In genomic region chr2:119011910-119012209, GRCh38 we compare ENCODE assay signal across 20 cellular contexts.
DNase-seq lines count a peak whose midpoint lies in the region; ATAC-seq and TF ChIP-seq lines count a peak whose summit lies in the region.
"Had no signal": no experiment of that assay in that cellular context is flagged by ENCODE, and none has a peak within 500 bp of the region (broad histone marks: within the 10 kb centered on the region; RNA-seq: fewer than 3 reads in every experiment).

No MANE protein-coding gene starts in this region.

- H3K9me3 Mint-ChIP-seq in glutamatergic neuron (ENCODE audit: unreplicated experiment): no peaks in the 10 kb centered on the region

- BruUV-seq in PC-3 (replicated peaks; lab: Mats Ljungman, UMichigan): no TSS peak

- H3K9me3 ChIP-seq in PC-3 (ENCODE audit: low read length) (no peaks in the 10 kb centered on the region), skeletal muscle satellite cell (replicated peaks; ENCODE audit: low read length) (no peaks in the 10 kb centered on the region)
- H3K9me3 ChIP-seq: adrenal gland, breast epithelium, pancreas had no signal

- H3K9ac ChIP-seq in PC-3 (ENCODE audit: low read length) (no peak overlapping the region), skeletal muscle satellite cell (ENCODE audit: low read depth, low read length) (no peak overlapping the region)

- in situ Hi-C loops in GM13977 (cut with MboI; ENCODE audit: low pct_unique_long_range_greater_than_20kb, low sequenced_read_pairs, unreplicated experiment): no loop called here

- H3K4me2 ChIP-seq in PC-3 (ENCODE audit: low read length) (peak overlapping the region; percentile 75), skeletal muscle satellite cell (ENCODE audit: low read length) (peak overlapping the region; percentile 58)

- no peaks in the 10 kb centered on the region for H3K4me1 Mint-ChIP-seq in glutamatergic neuron (ENCODE audit: low read depth, unreplicated experiment)
- H3K4me1 Mint-ChIP-seq: T-helper 17 cell had no signal

- no peak overlapping the region for H3K27ac ChIP-seq in PC-3 (ENCODE audit: low read length)
- H3K27ac ChIP-seq: adrenal gland, breast epithelium, pancreas, RWPE1, SK-N-MC had no signal

- intact Hi-C loops in PC-3 (cut with micrococcal nuclease): loop anchor here (1.0 kb wide), 1 partner anchor 279 kb away; no protein-coding TSS in a partner anchor

- peak overlapping the region; percentile 40 for H3K4me3 ChIP-seq in PC-3 (ENCODE audit: low read length)
- no peak overlapping the region for H3K4me3 ChIP-seq in skeletal muscle satellite cell (ENCODE audit: low read length)
- H3K4me3 ChIP-seq: adrenal gland, SK-N-MC had no signal

- peak overlapping the region; percentile 46; the same call in 1 of the 2 replicates for H2AFZ ChIP-seq in PC-3 (ENCODE audit: low read length)

- H3K4me1 ChIP-seq in PC-3 (ENCODE audit: insufficient read depth, low read length): no peaks in the 10 kb centered on the region
- H3K4me1 ChIP-seq in skeletal muscle satellite cell (ENCODE audit: control insufficient read depth, insufficient read depth, low read length): no peaks in the 10 kb centered on the region
- H3K4me1 ChIP-seq: breast epithelium, pancreas had no signal

- no peak overlapping the region for H3K27ac Mint-ChIP-seq in glutamatergic neuron (ENCODE audit: unreplicated experiment)
- H3K27ac Mint-ChIP-seq: CD4-positive, alpha-beta memory T cell; T-helper 17 cell had no signal

- H3K27me3 ChIP-seq in PC-3 (ENCODE audit: low read length) (peaks cover 44% of the 10 kb centered on the region), skeletal muscle satellite cell (ENCODE audit: control insufficient read depth, insufficient read depth, low read length) (peaks cover 49% of the 10 kb centered on the region)
- H3K27me3 ChIP-seq: pancreas had no signal

- H3K4me3 Mint-ChIP-seq in glutamatergic neuron (ENCODE audit: unreplicated experiment): peak overlapping the region; percentile 47
- H3K4me3 Mint-ChIP-seq: CD4-positive, alpha-beta memory T cell; T-helper 17 cell had no signal

- no peaks in the 10 kb centered on the region for H3K36me3 Mint-ChIP-seq in glutamatergic neuron (ENCODE audit: unreplicated experiment)
- H3K36me3 Mint-ChIP-seq: CD4-positive, alpha-beta memory T cell had no signal

- peak; percentile 18 for DNase-seq in GM13977 (ENCODE audit: low spot score)
- no peak for DNase-seq in PC-3
- DNase-seq in glutamatergic neuron: no peak
- DNase-seq in activated naive CD4-positive, alpha-beta T cell (lab: John Stamatoyannopoulos, UW): no peak
- DNase-seq in GF-D8 (lab: John Stamatoyannopoulos, UW): no peak
- DNase-seq: activated gamma-delta T cell treated with Interleukin-2 at 50 U/mL for 16 hours; CD4-positive, alpha-beta memory T cell; cortex of kidney; GDM1; naive thymus-derived CD4-positive, alpha-beta T cell; NCI-H2171; NCI-H524 treated with DMSO at 0.1 percent for 48 hours; T-helper 17 cell had no signal

- no peak for TF ChIP-seq CTCF in GM13977 (IDR thresholded peaks at IDR 0.05; ENCODE audit: extremely low read depth, insufficient read depth, missing control alignments)
- TF ChIP-seq CTCF in PC-3 (conservative IDR thresholded peaks at IDR 0.05; ENCODE audit: low read depth, low read length): no peak
- no peak for TF ChIP-seq CTCF in glutamatergic neuron (IDR thresholded peaks at IDR 0.05; ENCODE audit: partially characterized antibody, unreplicated experiment)

- no peaks in the 10 kb centered on the region for H3F3A ChIP-seq in PC-3 (ENCODE audit: low read length, unreplicated experiment)

- H3K27me3 Mint-ChIP-seq in glutamatergic neuron (ENCODE audit: unreplicated experiment): peaks cover 9% of the 10 kb centered on the region

- CTCF ChIA-PET in PC-3 (lab: Charles Lee): interaction anchor here (0.7 kb wide), 1 partner anchor 167 kb away, joined by 6 read pairs; no protein-coding TSS in a partner anchor

- POLR2A ChIA-PET in PC-3 (lab: Charles Lee; ENCODE audit: unreplicated experiment): no interaction called here

- ATAC-seq in PC-3 (no peak; the same call in 1 of the 2 replicates), GM18873 (IDR thresholded peaks at IDR 0.05; ENCODE audit: low FRiP score, unreplicated experiment) (no peak)
- ATAC-seq: T-helper 17 cell had no signal

- H3K9me2 ChIP-seq in PC-3 (replicated peaks; ENCODE audit: low read length): no peaks in the 10 kb centered on the region

- H3K79me2 ChIP-seq in PC-3 (ENCODE audit: low read length): no peaks in the 10 kb centered on the region

- no peaks in the 10 kb centered on the region for H3K36me3 ChIP-seq in PC-3 (ENCODE audit: low read depth, low read length)
- H3K36me3 ChIP-seq in skeletal muscle satellite cell (ENCODE audit: insufficient read depth, low read length): no peaks in the 10 kb centered on the region
- H3K36me3 ChIP-seq: adrenal gland, breast epithelium, pancreas had no signal

- no peaks in the 10 kb centered on the region for H4K20me1 ChIP-seq in PC-3 (ENCODE audit: low read length)
